ENCODE assay signal across 17 cellular contexts in genomic region chr2:120857931-120858330, GRCh38.
A peak's percentile ranks its signal among the peaks of the same experiment; 100 is the strongest.
DNase-seq lines count a peak whose midpoint lies in the region; ATAC-seq and TF ChIP-seq lines count a peak whose summit lies in the region.
"Had no signal": no experiment of that assay in that cellular context is flagged by ENCODE, and none has a peak within 500 bp of the region (broad histone marks: within the 10 kb centered on the region; RNA-seq: fewer than 3 reads in every experiment).

No MANE protein-coding gene starts in this region.

- H3K27me3 Mint-ChIP-seq in GM23338 (ENCODE audit: insufficient read depth, low read depth, poor library complexity): peaks cover 29% of the 10 kb centered on the region

- no peak for TF ChIP-seq EP300 in sigmoid colon (IDR thresholded peaks at IDR 0.05)

- H3K9me2 ChIP-seq in GM23338 (ENCODE audit: insufficient read depth): no peaks in the 10 kb centered on the region

- H3K27me3 ChIP-seq in GM23338 (ENCODE audit: insufficient read depth) (no peaks in the 10 kb centered on the region), RWPE2 (ENCODE audit: insufficient read depth, poor library complexity, severe bottlenecking) (no peaks in the 10 kb centered on the region), sigmoid colon (no peaks in the 10 kb centered on the region), psoas muscle (ENCODE audit: insufficient read depth in 3 of 3, low read length in 2 of 3) (no peaks in the 10 kb centered on the region)

- no peaks in the 10 kb centered on the region for H3K9me3 Mint-ChIP-seq in GM23338

- H3K36me3 ChIP-seq in GM23338 (ENCODE audit: insufficient read depth): no peaks in the 10 kb centered on the region
- no peaks in the 10 kb centered on the region for H3K36me3 ChIP-seq in RWPE2 (ENCODE audit: low read depth)
- H3K36me3 ChIP-seq in sigmoid colon: no peaks in the 10 kb centered on the region
- no peaks in the 10 kb centered on the region for H3K36me3 ChIP-seq in psoas muscle (ENCODE audit: insufficient read depth in 1 of 2, low read depth in 1 of 2)

- peaks cover 67% of the 10 kb centered on the region for H3K4me1 Mint-ChIP-seq in GM23338

- peak overlapping the region; percentile 89 for H3K27ac Mint-ChIP-seq in GM23338

- H3K9me3 ChIP-seq in RWPE2 (ENCODE audit: severe bottlenecking) (no peaks in the 10 kb centered on the region), sigmoid colon (no peaks in the 10 kb centered on the region), psoas muscle (no peaks in the 10 kb centered on the region)

- no peak overlapping the region for H3K4me3 Mint-ChIP-seq in GM23338

- TF ChIP-seq CTCF in GM23338 (conservative IDR thresholded peaks at IDR 0.05; ENCODE audit: low read depth in 2 of 2) (no peak), RWPE2 (IDR thresholded peaks at IDR 0.05; ENCODE audit: poor library complexity, severe bottlenecking) (no peak), sigmoid colon (IDR thresholded peaks at IDR 0.05) (no peak), psoas muscle (IDR thresholded peaks at IDR 0.05) (no peak)

- H3F3A ChIP-seq in GM23338 (replicated peaks; ENCODE audit: low read depth): peaks cover 11% of the 10 kb centered on the region; the same call in 1 of the 2 replicates

- ATAC-seq in GM23338 (no peak), RWPE2 (ENCODE audit: low read depth) (no peak), psoas muscle (no peak)
- ATAC-seq: HepG2 had no signal

- H3K4me2 ChIP-seq in GM23338: peak overlapping the region; percentile 11; the same call in 1 of the 2 replicates

- peak overlapping the region; percentile 91; the same call in 1 of the 2 replicates for H3K27ac ChIP-seq in GM23338 (ENCODE audit: low read depth)
- no peak overlapping the region for H3K27ac ChIP-seq in RWPE2 (ENCODE audit: poor library complexity, severe bottlenecking)
- H3K27ac ChIP-seq in sigmoid colon: no peak overlapping the region
- no peak overlapping the region for H3K27ac ChIP-seq in psoas muscle
- H3K27ac ChIP-seq: C4-2B had no signal

- H3K4me1 ChIP-seq in GM23338 (ENCODE audit: insufficient read depth) (peaks cover 47% of the 10 kb centered on the region), RWPE2 (ENCODE audit: insufficient read depth, poor library complexity, severe bottlenecking) (no peaks in the 10 kb centered on the region), sigmoid colon (peaks cover 0 to 22% (median 15%) of the 10 kb centered on the region in 4 donors), psoas muscle (no peaks in the 10 kb centered on the region)

- H4K20me1 ChIP-seq in GM23338 (replicated peaks; ENCODE audit: insufficient read depth): peaks cover 24% of the 10 kb centered on the region

- H3K4me3 ChIP-seq in GM23338 (no peak overlapping the region), RWPE2 (ENCODE audit: severe bottlenecking) (no peak overlapping the region), sigmoid colon (no peak overlapping the region), psoas muscle (no peak overlapping the region)

- TF ChIP-seq POLR2A in sigmoid colon (IDR thresholded peaks at IDR 0.05): no peak

- no peak overlapping the region for H2AFZ ChIP-seq in GM23338

- DNase-seq in GM23338 (ENCODE audit: low spot score) (no peak), RWPE2 (ENCODE audit: low spot score) (peak; percentile 31), mesenteric fat pad (ENCODE audit: low spot score) (peak; percentile 77), sigmoid colon (peak; percentile 40), psoas muscle (no peak), A172 (ENCODE audit: low spot score) (no peak), amygdala (lab: John Stamatoyannopoulos, UW) (no peak)
- DNase-seq: AML-193, DND-41, KBM-7, NCI-H187, NCI-H2107, NCI-H2227 treated with DMSO at 0.1 percent for 48 hours, NCI-H524 treated with DMSO at 0.1 percent for 48 hours, RPMI8226 had no signal

- 79 to 89% methylated on average over 7 of the region's 7 CpGs for WGBS in sigmoid colon, 2 donors
- 73 to 80% (median 77%) methylated on average over 7 of the region's 7 CpGs for WGBS in psoas muscle, 3 donors

- peaks cover 51% of the 10 kb centered on the region for H3K79me2 ChIP-seq in GM23338 (replicated peaks; ENCODE audit: insufficient read depth)

- intact Hi-C loops in sigmoid colon (cut with DNase I) (no loop called here), psoas muscle (cut with DNase I) (loop anchor here in 1 of 2 donors (10.0 kb wide), 1 partner anchor 207 kb away; no protein-coding TSS in a partner anchor)

- no peaks in the 10 kb centered on the region; the same call in 2 of the 3 replicates for H3K36me3 Mint-ChIP-seq in GM23338 (ENCODE audit: low read depth)

TF ChIP-seq in GM23338, 12 proteins besides CTCF, POLR2A, EP300 and RAD21 (continues in another document):
- TF ChIP-seq ETS1 (IDR thresholded peaks at IDR 0.05): no peak
- TF ChIP-seq EZH2phosphoT487 (IDR thresholded peaks at IDR 0.05; ENCODE audit: unreplicated experiment): no peak
- TF ChIP-seq CREB1 (CRISPR knock-in tag; IDR thresholded peaks at IDR 0.05; ENCODE audit: low read depth): no peak
- no peak for TF ChIP-seq ZNF462 (CRISPR knock-in tag; IDR thresholded peaks at IDR 0.05)

Comparison
In these comparisons a context has a peak if more than half of its experiments do, and no peak if none do; other contexts are left out.
1. DNase-seq: peak in RWPE2 (single experiment), mesenteric fat pad (single experiment) and sigmoid colon (single experiment); none in GM23338 (single experiment), psoas muscle (0 of 2), A172 (single experiment) and amygdala (0 of 56).